Comparison of ENCODE assay signal across 1 cellular context in genomic region chr9:91419222-91420191, GRCh38.
TF ChIP-seq lines count a peak whose summit lies in the region.

No MANE protein-coding gene starts in this region.

TF ChIP-seq in K562, 482 proteins besides CTCF, POLR2A, EP300 and RAD21 (continued from another document and continues in another):
- TF ChIP-seq PATZ1 (CRISPR knock-in tag; IDR thresholded peaks at IDR 0.05; ENCODE audit: borderline replicate concordance) (no peak), HDAC8 (tag; IDR thresholded peaks at IDR 0.05) (0 out of 2 replicates have a peak, but pooled peaks have one; percentile 53), HMG20B (CRISPR knock-in tag; IDR thresholded peaks at IDR 0.05) (no peak), MTA3 (IDR thresholded peaks at IDR 0.05; ENCODE audit: borderline replicate concordance) (no peak), KLF10 (CRISPR knock-in tag; IDR thresholded peaks at IDR 0.05) (no peak), RNF219 (CRISPR knock-in tag; IDR thresholded peaks at IDR 0.05) (no peak), TCF3 (CRISPR knock-in tag; IDR thresholded peaks at IDR 0.05) (no peak; the same call in 1 of the 2 replicates), BRD4 (IDR thresholded peaks at IDR 0.05) (no peak; the same call in 1 of the 2 replicates), HMGXB4 (CRISPR knock-in tag; IDR thresholded peaks at IDR 0.05) (no peak), ZNF134 (CRISPR knock-in tag; conservative IDR thresholded peaks at IDR 0.05) (no peak), CBX1 (IDR thresholded peaks at IDR 0.05; ENCODE audit: low read depth) (no peak), ATF6 (CRISPR knock-in tag; IDR thresholded peaks at IDR 0.05) (no peak), MCM7 (IDR thresholded peaks at IDR 0.05) (no peak), RUNX1 (IDR thresholded peaks at IDR 0.05; ENCODE audit: low read depth) (no peak), FOXO4 (CRISPR knock-in tag; IDR thresholded peaks at IDR 0.05) (no peak), WHSC1 (IDR thresholded peaks at IDR 0.05; ENCODE audit: low read length) (no peak), ZBTB2 (IDR thresholded peaks at IDR 0.05) (no peak), ZBTB9 (CRISPR knock-in tag; IDR thresholded peaks at IDR 0.05) (0 out of 2 replicates have a peak, but pooled peaks have one; percentile 27), NFE2 (IDR thresholded peaks at IDR 0.05; ENCODE audit: low read depth) (peak; percentile 34; the same call in 1 of the 2 replicates), CBFA2T2 (conservative IDR thresholded peaks at IDR 0.05) (no peak), ZNF436 (CRISPR knock-in tag; IDR thresholded peaks at IDR 0.05) (no peak), ATF2 (CRISPR knock-in tag; IDR thresholded peaks at IDR 0.05) (no peak), ZNF695 (CRISPR knock-in tag; IDR thresholded peaks at IDR 0.05) (no peak), HOMEZ (CRISPR knock-in tag; IDR thresholded peaks at IDR 0.05) (no peak), NFATC3 (IDR thresholded peaks at IDR 0.05) (peak; percentile 89), YBX1 (IDR thresholded peaks at IDR 0.05) (no peak), ARID4B (CRISPR knock-in tag; IDR thresholded peaks at IDR 0.05) (no peak), PHTF2 (CRISPR knock-in tag; IDR thresholded peaks at IDR 0.05) (no peak), ZNF239 (CRISPR knock-in tag; IDR thresholded peaks at IDR 0.05) (0 out of 2 replicates have a peak, but pooled peaks have one; percentile 30), ZKSCAN8 (CRISPR knock-in tag; IDR thresholded peaks at IDR 0.05) (no peak), ZBED1 (IDR thresholded peaks at IDR 0.05) (no peak), DMBX1 (CRISPR knock-in tag; IDR thresholded peaks at IDR 0.05; ENCODE audit: borderline replicate concordance) (no peak; the same call in 1 of the 2 replicates), GABPB2 (CRISPR knock-in tag; conservative IDR thresholded peaks at IDR 0.05) (no peak), ZNF431 (CRISPR knock-in tag; IDR thresholded peaks at IDR 0.05) (no peak), TBL1XR1 (IDR thresholded peaks at IDR 0.05; ENCODE audit: low read length in 2 of 2) (peak in 1 of 2 experiments; percentile 74; a peak in 2 of 4 replicates), ZNF277 (CRISPR knock-in tag; IDR thresholded peaks at IDR 0.05; ENCODE audit: borderline replicate concordance) (no peak), PHF8 (IDR thresholded peaks at IDR 0.05; ENCODE audit: borderline replicate concordance, low read length) (no peak), KDM1A (IDR thresholded peaks at IDR 0.05) (no peak), IRF1 (CRISPR knock-in tag; IDR thresholded peaks at IDR 0.05; ENCODE audit: borderline replicate concordance) (no peak)
